13 cellular contexts compared by ENCODE assay signal in genomic region chr2:108460345-108461037, GRCh38. TPM values are rescaled to one million over a fixed set of nuclear protein-coding genes. Genes with fewer than 3 reads are reported as not detected.
A peak's percentile ranks its signal among the peaks of the same experiment; 100 is the strongest.
DNase-seq lines count a peak whose midpoint lies in the region; ATAC-seq and TF ChIP-seq lines count a peak whose summit lies in the region.
"Had no signal": no experiment of that assay in that cellular context is flagged by ENCODE, and none has a peak within 500 bp of the region (broad histone marks: within the 10 kb centered on the region; RNA-seq: fewer than 3 reads in every experiment).

No MANE protein-coding gene starts in this region.

- no peak overlapping the region for H3K4me3 ChIP-seq in Peyer's patch
- no peak overlapping the region for H3K4me3 ChIP-seq in upper lobe of left lung
- H3K4me3 ChIP-seq: skin epidermis had no signal

- no peak for DNase-seq in activated CD4-positive, alpha-beta memory T cell treated with anti-CD3 and anti-CD28 coated beads for 36 hours
- no peak for DNase-seq in activated CD4-positive, alpha-beta memory T cell treated with anti-CD3 and anti-CD28 coated beads, Interleukin-2, amount 10 ng/mL, durations not matched to agents 7 days and 5 days
- DNase-seq in memory B cell (ENCODE audit: low spot score in 2 of 2) (no peak), Peyer's patch (no peak), upper lobe of left lung (no peak)
- DNase-seq in stimulated activated CD4-positive, alpha-beta T cell treated with anti-CD3 and anti-CD28 coated beads, Interleukin-4, amount 100 ng/mL, for 1 hour: no peak
- DNase-seq: ACHN; GDM1; NCI-H146; stimulated activated naive CD4-positive, alpha-beta T cell had no signal

- no peaks in the 10 kb centered on the region for H3K27me3 Mint-ChIP-seq in activated CD4-positive, alpha-beta memory T cell treated with anti-CD3 and anti-CD28 coated beads for 36 hours
- no peaks in the 10 kb centered on the region for H3K27me3 Mint-ChIP-seq in activated CD4-positive, alpha-beta memory T cell treated with anti-CD3 and anti-CD28 coated beads, Interleukin-2, amount 10 ng/mL, durations not matched to agents 7 days and 5 days
- H3K27me3 Mint-ChIP-seq in memory B cell: no peaks in the 10 kb centered on the region

- H3K4me1 Mint-ChIP-seq in activated CD4-positive, alpha-beta memory T cell treated with anti-CD3 and anti-CD28 coated beads for 36 hours (ENCODE audit: low read depth): peaks cover 56% of the 10 kb centered on the region
- peaks cover 21% of the 10 kb centered on the region for H3K4me1 Mint-ChIP-seq in activated CD4-positive, alpha-beta memory T cell treated with anti-CD3 and anti-CD28 coated beads, Interleukin-2, amount 10 ng/mL, durations not matched to agents 7 days and 5 days
- peaks cover 38% of the 10 kb centered on the region for H3K4me1 Mint-ChIP-seq in memory B cell

- TF ChIP-seq CTCF in Peyer's patch (IDR thresholded peaks at IDR 0.05): no peak
- no peak for TF ChIP-seq CTCF in upper lobe of left lung (IDR thresholded peaks at IDR 0.05)

- H3K36me3 Mint-ChIP-seq in activated CD4-positive, alpha-beta memory T cell treated with anti-CD3 and anti-CD28 coated beads for 36 hours: peaks cover 79% of the 10 kb centered on the region
- H3K36me3 Mint-ChIP-seq in activated CD4-positive, alpha-beta memory T cell treated with anti-CD3 and anti-CD28 coated beads, Interleukin-2, amount 10 ng/mL, durations not matched to agents 7 days and 5 days (ENCODE audit: low read depth): peaks cover 86% of the 10 kb centered on the region
- peaks cover 75% of the 10 kb centered on the region for H3K36me3 Mint-ChIP-seq in memory B cell

- WGBS in upper lobe of left lung, 2 donors: 75% methylated on average over 4 of the region's 4 CpGs

- intact Hi-C loops in activated CD4-positive, alpha-beta memory T cell treated with anti-CD3 and anti-CD28 coated beads for 36 hours (cut with micrococcal nuclease): no loop called here

- peak overlapping the region; percentile 49 for H3K27ac Mint-ChIP-seq in activated CD4-positive, alpha-beta memory T cell treated with anti-CD3 and anti-CD28 coated beads for 36 hours
- no peak overlapping the region for H3K27ac Mint-ChIP-seq in activated CD4-positive, alpha-beta memory T cell treated with anti-CD3 and anti-CD28 coated beads, Interleukin-2, amount 10 ng/mL, durations not matched to agents 7 days and 5 days
- peak overlapping the region; percentile 61 for H3K27ac Mint-ChIP-seq in memory B cell

- ATAC-seq in GM21526 (IDR thresholded peaks at IDR 0.05; ENCODE audit: low FRiP score, unreplicated experiment) (peak; percentile 79), HG03196 (IDR thresholded peaks at IDR 0.05; ENCODE audit: unreplicated experiment) (peak; percentile 70), memory B cell (ENCODE audit: low read depth) (no peak), upper lobe of left lung (ENCODE audit: low FRiP score in 2 of 2) (no peak)

- POLR2A ChIA-PET in activated CD4-positive, alpha-beta memory T cell treated with anti-CD3 and anti-CD28 coated beads for 36 hours (lab: Charles Lee): no interaction called here
- POLR2A ChIA-PET in activated CD4-positive, alpha-beta memory T cell treated with anti-CD3 and anti-CD28 coated beads, Interleukin-2, amount 10 ng/mL, durations not matched to agents 7 days and 5 days (lab: Charles Lee): no interaction called here

- CTCF ChIA-PET in activated CD4-positive, alpha-beta memory T cell treated with anti-CD3 and anti-CD28 coated beads for 36 hours (lab: Charles Lee): no interaction called here
- CTCF ChIA-PET in activated CD4-positive, alpha-beta memory T cell treated with anti-CD3 and anti-CD28 coated beads, Interleukin-2, amount 10 ng/mL, durations not matched to agents 7 days and 5 days (lab: Charles Lee): interaction anchor here (1.9 kb wide), 1 partner anchor 124 kb away, joined by 5 read pairs; no protein-coding TSS in a partner anchor

- H3K27me3 ChIP-seq in Peyer's patch: no peaks in the 10 kb centered on the region
- no peaks in the 10 kb centered on the region for H3K27me3 ChIP-seq in upper lobe of left lung

- TF ChIP-seq POLR2A in Peyer's patch (IDR thresholded peaks at IDR 0.05) (no peak), upper lobe of left lung (IDR thresholded peaks at IDR 0.05) (no peak)

- H3K36me3 ChIP-seq in Peyer's patch (peaks cover 0 to 85% (median 0%) of the 10 kb centered on the region in 3 donors), upper lobe of left lung (peaks cover 2 to 75% (median 35%) of the 10 kb centered on the region in 4 donors)

- H3K9me3 ChIP-seq in Peyer's patch (peaks cover 0 to 4% (median 0%) of the 10 kb centered on the region in 4 donors), upper lobe of left lung (peaks cover 0 to 11% (median 4%) of the 10 kb centered on the region in 4 donors)

- H3K27ac ChIP-seq in Peyer's patch (no peak overlapping the region), upper lobe of left lung (no peak overlapping the region)
- H3K27ac ChIP-seq: skin epidermis had no signal

- H3K4me1 ChIP-seq in Peyer's patch (peaks cover 0 to 4% (median 0%) of the 10 kb centered on the region in 4 donors), upper lobe of left lung (no peaks in the 10 kb centered on the region)

- no peak overlapping the region for H3K4me3 Mint-ChIP-seq in activated CD4-positive, alpha-beta memory T cell treated with anti-CD3 and anti-CD28 coated beads for 36 hours
- no peak overlapping the region for H3K4me3 Mint-ChIP-seq in activated CD4-positive, alpha-beta memory T cell treated with anti-CD3 and anti-CD28 coated beads, Interleukin-2, amount 10 ng/mL, durations not matched to agents 7 days and 5 days
- H3K4me3 Mint-ChIP-seq in memory B cell: peak overlapping the region; percentile 32

- H3K9me3 Mint-ChIP-seq in activated CD4-positive, alpha-beta memory T cell treated with anti-CD3 and anti-CD28 coated beads for 36 hours: peaks cover 24% of the 10 kb centered on the region
- H3K9me3 Mint-ChIP-seq in activated CD4-positive, alpha-beta memory T cell treated with anti-CD3 and anti-CD28 coated beads, Interleukin-2, amount 10 ng/mL, durations not matched to agents 7 days and 5 days: peaks cover 23% of the 10 kb centered on the region
- H3K9me3 Mint-ChIP-seq in memory B cell: peaks cover 10% of the 10 kb centered on the region

- no peak for TF ChIP-seq EP300 in upper lobe of left lung (IDR thresholded peaks at IDR 0.05)

RNA-seq across cellular contexts. Expression of gene GCC2, which starts 11.5 kb away (rescaled TPM):
- 10 to 100 TPM; 43.6 to 47.3 TPM for total RNA-seq in activated CD4-positive, alpha-beta memory T cell treated with anti-CD3 and anti-CD28 coated beads for 36 hours
- total RNA-seq in activated CD4-positive, alpha-beta memory T cell treated with anti-CD3 and anti-CD28 coated beads, Interleukin-2, amount 10 ng/mL, durations not matched to agents 7 days and 5 days: 10 to 100 TPM; 60.2 to 62.8 TPM
- 100 to 1,000 TPM in 1 of 4 donors, 10 to 100 TPM in 3; 64.6 to 164 (median 95.6) TPM for total RNA-seq in Peyer's patch
- 10 to 100 TPM; 30.7 to 96.4 (median 37.8) TPM for total RNA-seq in upper lobe of left lung

Comparison
In these comparisons a context has a peak if more than half of its experiments do, and no peak if none do; other contexts are left out.
1. ATAC-seq: peak in GM21526 (single experiment) and HG03196 (single experiment); none in memory B cell (single experiment) and upper lobe of left lung (0 of 2).